ENCODE assay signal across 8 cellular contexts in the genomic region with DNA sequence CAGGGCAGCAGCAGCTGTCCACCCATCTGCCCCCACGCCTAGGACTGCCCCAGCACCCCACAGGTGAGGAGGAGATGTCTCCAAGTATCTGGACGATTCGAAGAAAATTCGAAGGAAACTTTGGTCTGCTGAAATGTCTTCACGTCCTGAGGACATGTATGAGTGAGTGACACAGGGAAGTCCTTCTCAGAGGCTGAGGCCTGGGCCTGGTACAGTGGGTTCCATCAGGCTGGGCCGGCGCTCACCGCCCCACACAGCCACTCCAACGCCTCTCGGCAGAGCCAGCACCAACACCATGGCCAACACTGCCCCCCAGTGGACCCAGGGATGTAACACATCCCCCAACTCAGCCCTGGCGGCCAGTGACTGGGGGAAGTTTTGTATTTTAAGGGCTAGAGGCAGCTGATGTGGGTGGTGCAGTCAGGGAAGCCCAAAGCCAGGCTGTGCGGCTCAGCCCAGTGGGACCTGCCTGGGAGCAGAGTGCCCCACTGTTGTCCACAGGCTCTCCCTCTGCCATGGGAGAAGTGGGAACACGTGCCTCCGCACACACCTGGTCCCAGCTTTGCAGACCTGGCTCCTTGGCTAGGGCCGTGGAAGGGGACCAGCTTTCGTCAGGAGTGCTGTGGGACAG. TPM values are rescaled to one million over a fixed set of nuclear protein-coding genes. Genes with fewer than 3 reads are reported as not detected.
DNase-seq lines count a peak whose midpoint lies in the region; ATAC-seq, FAIRE-seq and TF ChIP-seq lines count a peak whose summit lies in the region.

No MANE protein-coding gene starts in this region.

- H3K14ac ChIP-seq in IMR-90 (replicated peaks; ENCODE audit: low read depth, low read length): no peak overlapping the region

- no peaks in the 10 kb centered on the region; the same call in 1 of the 2 replicates for H4K20me1 ChIP-seq in IMR-90 (ENCODE audit: insufficient read depth, low read length)

- POLR2A ChIA-PET in IMR-90 (lab: Charles Lee; ENCODE audit: unreplicated experiment): no interaction called here

- no CpG with 5 or more reads among the region's 16 CpGs for WGBS in IMR-90 (ENCODE audit: extremely low coverage in 2 of 2, insufficient read length in 1 of 2), 2 experiments
- WGBS in thyroid gland, 2 donors: 37 to 38% methylated on average over 10 to 12 of the region's 16 CpGs

- no peak overlapping the region for H3K27ac ChIP-seq in IMR-90 (ENCODE audit: insufficient read depth, low read length)
- no peak overlapping the region for H3K27ac ChIP-seq in thyroid gland

- intact Hi-C loops in IMR-90 (cut with micrococcal nuclease) (loop anchor here (1.0 to 10.0 kb wide), 3 partner anchors 56 to 189 kb away; partner anchors contain the start of genes FASN and NOTUM), thyroid gland (cut with DNase I) (loop anchor here (2.0 to 5.0 kb wide), 2 partner anchors 123 to 197 kb away; partner anchors contain the start of gene RAC3)

- in situ Hi-C loops in IMR-90 (cut with MboI; ENCODE audit: low sequenced_read_pairs): no loop called here

- no peak overlapping the region for H2BK5ac ChIP-seq in IMR-90 (ENCODE audit: low read depth, low read length, poor library complexity, severe bottlenecking)

- no peak overlapping the region for H3K4me2 ChIP-seq in IMR-90 (ENCODE audit: low read depth, low read length)

- no peaks in the 10 kb centered on the region for H3K27me3 Mint-ChIP-seq in activated T-helper 17 cell treated with anti-CD3 and anti-CD28 coated beads, Interleukin-2, amount 50 U/mL, for 72 hours
- no peaks in the 10 kb centered on the region for H3K27me3 Mint-ChIP-seq in osteocyte (ENCODE audit: unreplicated experiment)

- H3K27ac Mint-ChIP-seq in activated T-helper 17 cell treated with anti-CD3 and anti-CD28 coated beads, Interleukin-2, amount 50 U/mL, for 72 hours: no peak overlapping the region
- no peak overlapping the region for H3K27ac Mint-ChIP-seq in osteocyte (ENCODE audit: unreplicated experiment)

- H3K4ac ChIP-seq in IMR-90 (ENCODE audit: low read depth, low read length): no peak overlapping the region

- no peak overlapping the region for H2BK20ac ChIP-seq in IMR-90 (ENCODE audit: low read depth, low read length)

- H3K4me1 Mint-ChIP-seq in activated T-helper 17 cell treated with anti-CD3 and anti-CD28 coated beads, Interleukin-2, amount 50 U/mL, for 72 hours: no peaks in the 10 kb centered on the region
- no peaks in the 10 kb centered on the region for H3K4me1 Mint-ChIP-seq in osteocyte (ENCODE audit: unreplicated experiment)

- no peak overlapping the region for H3K9ac ChIP-seq in IMR-90 (ENCODE audit: low read depth, low read length)

- dilution Hi-C loops in IMR-90 (cut with HindIII; ENCODE audit: low sequenced_read_pairs, unreplicated experiment): no loop called here

- H3K9me1 ChIP-seq in IMR-90 (ENCODE audit: insufficient read depth, low read length): no peaks in the 10 kb centered on the region

- no peak overlapping the region for H3K56ac ChIP-seq in IMR-90 (ENCODE audit: extremely low read depth, insufficient read depth, low read length)

- no peak overlapping the region for H2BK15ac ChIP-seq in IMR-90 (ENCODE audit: low read depth, low read length)

- no peaks in the 10 kb centered on the region for H3K36me3 Mint-ChIP-seq in activated T-helper 17 cell treated with anti-CD3 and anti-CD28 coated beads, Interleukin-2, amount 50 U/mL, for 72 hours (ENCODE audit: low read depth)
- no peaks in the 10 kb centered on the region for H3K36me3 Mint-ChIP-seq in osteocyte (ENCODE audit: unreplicated experiment)

- no peaks in the 10 kb centered on the region for H3K4me1 ChIP-seq in IMR-90 (ENCODE audit: control insufficient read depth, insufficient read depth, low read length)
- H3K4me1 ChIP-seq in thyroid gland: peaks cover 0 to 3% of the 10 kb centered on the region in 2 donors

- CTCF ChIA-PET in IMR-90 (lab: Yijun Ruan, JAX): interaction anchor here (0.6 kb wide), 1 partner anchor 178 kb away, joined by 3 read pairs; no protein-coding TSS in a partner anchor

- peak overlapping the region; percentile 53 for H2AK9ac ChIP-seq in IMR-90 (replicated peaks; ENCODE audit: low read depth, low read length, poor library complexity)

- no peak overlapping the region for H3K4me3 ChIP-seq in IMR-90 (ENCODE audit: insufficient read depth, low read depth, low read length)
- H3K4me3 ChIP-seq in thyroid gland (replicated peaks in 1 of 3): no peak overlapping the region

- TF ChIP-seq RAD21 in IMR-90 (IDR thresholded peaks at IDR 0.05; ENCODE audit: low read length): peak; percentile 93

- H3K36me3 ChIP-seq in IMR-90 (ENCODE audit: control insufficient read depth, insufficient read depth, low read length): peaks cover 8% of the 10 kb centered on the region
- no peaks in the 10 kb centered on the region for H3K36me3 ChIP-seq in thyroid gland

- H3K4me3 Mint-ChIP-seq in activated T-helper 17 cell treated with anti-CD3 and anti-CD28 coated beads, Interleukin-2, amount 50 U/mL, for 72 hours: no peak overlapping the region
- no peak overlapping the region for H3K4me3 Mint-ChIP-seq in osteocyte (ENCODE audit: unreplicated experiment)

- no peak overlapping the region for H4K91ac ChIP-seq in IMR-90 (ENCODE audit: insufficient read depth, low read depth, low read length)

- TF ChIP-seq CTCF in IMR-90 (conservative IDR thresholded peaks at IDR 0.05; ENCODE audit: low read depth, low read length) (peak; percentile 90), osteocyte (IDR thresholded peaks at IDR 0.05) (peak; percentile 89), thyroid gland (IDR thresholded peaks at IDR 0.05) (peak; percentile 76 to 99 (median 94))

- H4K8ac ChIP-seq in IMR-90 (ENCODE audit: low read depth in 2 of 2, low read length in 2 of 2): no peak overlapping the region

- peak overlapping the region; percentile 1; the same call in 1 of the 2 replicates for H2AK5ac ChIP-seq in IMR-90 (ENCODE audit: low read depth, low read length)

- no peaks in the 10 kb centered on the region for H3K9me3 Mint-ChIP-seq in activated T-helper 17 cell treated with anti-CD3 and anti-CD28 coated beads, Interleukin-2, amount 50 U/mL, for 72 hours
- H3K9me3 Mint-ChIP-seq in osteocyte (ENCODE audit: unreplicated experiment): no peaks in the 10 kb centered on the region

- DNase-seq in IMR-90 (peak; percentile 55), RPMI8226 (peak; percentile 82), foreskin melanocyte (peak; percentile 63), osteocyte (ENCODE audit: extremely low spot score, unreplicated experiment) (peak; percentile 91), thyroid gland (peak; percentile 87 to 90)

- ATAC-seq in IMR-90 (ENCODE audit: low read depth) (peak; percentile 100), GM18519 (IDR thresholded peaks at IDR 0.05; ENCODE audit: low FRiP score, unreplicated experiment) (no peak)
- peak; percentile 99 for ATAC-seq in activated T-helper 17 cell treated with anti-CD3 and anti-CD28 coated beads, Interleukin-2, amount 50 U/mL, for 72 hours (replicated peaks)

- H3K9me3 ChIP-seq in IMR-90 (ENCODE audit: control insufficient read depth, insufficient read depth, low read length): no peaks in the 10 kb centered on the region
- no peaks in the 10 kb centered on the region for H3K9me3 ChIP-seq in thyroid gland

- no TSS peak for BruUV-seq in IMR-90 (replicated peaks; lab: Mats Ljungman, UMichigan)

- TF ChIP-seq POLR2A in IMR-90 (IDR thresholded peaks at IDR 0.05; ENCODE audit: low read depth, low read length) (no peak), thyroid gland (IDR thresholded peaks at IDR 0.05) (no peak)

- H3K27me3 ChIP-seq in IMR-90 (ENCODE audit: control insufficient read depth, insufficient read depth, low read length): no peaks in the 10 kb centered on the region
- no peaks in the 10 kb centered on the region for H3K27me3 ChIP-seq in thyroid gland

- peak; percentile 70 for FAIRE-seq in G401.6 (lab: Jason Lieb, UNC)

- no peak overlapping the region for H2BK120ac ChIP-seq in IMR-90 (ENCODE audit: low read depth, low read length)

- H4K5ac ChIP-seq in IMR-90 (ENCODE audit: low read depth, low read length): no peak overlapping the region

- peak overlapping the region; percentile 29 for H2AFZ ChIP-seq in IMR-90 (replicated peaks; ENCODE audit: low read length, poor library complexity)

- no peaks in the 10 kb centered on the region for H3K79me1 ChIP-seq in IMR-90 (ENCODE audit: low read depth in 1 of 2, low read length in 2 of 2)

- no peak overlapping the region for H3K18ac ChIP-seq in IMR-90 (ENCODE audit: low read depth, low read length)

- H3K23ac ChIP-seq in IMR-90 (ENCODE audit: low read depth, low read length): no peak overlapping the region

TF ChIP-seq in IMR-90, 13 proteins besides CTCF, POLR2A, EP300 and RAD21:
- TF ChIP-seq NFE2L2 (IDR thresholded peaks at IDR 0.05; ENCODE audit: low read depth, low read length) (no peak), MAZ (IDR thresholded peaks at IDR 0.05; ENCODE audit: borderline replicate concordance, low read depth, low read length) (0 out of 2 replicates have a peak, but pooled peaks have one; percentile 32), FOS (IDR thresholded peaks at IDR 0.05; ENCODE audit: low read depth, low read length) (no peak), CHD1 (IDR thresholded peaks at IDR 0.05; ENCODE audit: low read depth, low read length) (no peak), SMC3 (IDR thresholded peaks at IDR 0.05; ENCODE audit: low read depth, low read length) (peak; percentile 91), MXI1 (IDR thresholded peaks at IDR 0.05; ENCODE audit: borderline replicate concordance, low read depth, low read length) (no peak)
TF ChIP-seq in IMR-90: peak in this region for 2.

RNA-seq across cellular contexts. Expression of gene FASN, which starts 55.8 kb away (rescaled TPM):
- 12.4 and 15.3 TPM in 2 replicates for total RNA-seq in IMR-90 (2012; rRNA removed)
- polyA plus RNA-seq in IMR-90 (2012; rRNA removed): 56.0 and 68.5 TPM in 2 replicates
- 22.8 and 57.7 TPM in 2 replicates for polyA plus RNA-seq in IMR-90 (2012; cell fraction: cytosol; rRNA removed)
- polyA plus RNA-seq in IMR-90 (2012; cell fraction: nucleus; rRNA removed; ENCODE audit: low replicate concordance): 126 and 440 TPM in 2 replicates
- 100 to 1,000 TPM; 109 to 242 TPM for total RNA-seq in activated T-helper 17 cell treated with anti-CD3 and anti-CD28 coated beads, Interleukin-2, amount 50 U/mL, for 72 hours
- 134 and 136 TPM in 2 replicates for total RNA-seq in osteocyte
- 10 to 100 TPM; 23.5 to 92.5 (median 77.3) TPM for total RNA-seq in thyroid gland

RNA-seq across cellular contexts. Expression of gene CCDC57, which starts 58.8 kb away (rescaled TPM):
- total RNA-seq in IMR-90 (2012; rRNA removed): 6.9 and 7.3 TPM in 2 replicates
- 31.3 and 32.4 TPM in 2 replicates for polyA plus RNA-seq in IMR-90 (2012; rRNA removed)
- 5.1 and 6.2 TPM in 2 replicates for polyA plus RNA-seq in IMR-90 (2012; cell fraction: cytosol; rRNA removed)
- 259 and 322 TPM in 2 replicates for polyA plus RNA-seq in IMR-90 (2012; cell fraction: nucleus; rRNA removed; ENCODE audit: low replicate concordance)
- total RNA-seq in activated T-helper 17 cell treated with anti-CD3 and anti-CD28 coated beads, Interleukin-2, amount 50 U/mL, for 72 hours: 10 to 100 TPM; 36.9 to 37.7 TPM
- total RNA-seq in osteocyte: 50.8 and 57.9 TPM in 2 replicates
- 10 to 100 TPM; 27.1 to 79.9 (median 50.9) TPM for total RNA-seq in thyroid gland
